In genomic region chr16:58636474-58636873, GRCh38 we compare ENCODE assay signal across 20 cellular contexts. TPM values are rescaled to one million over a fixed set of nuclear protein-coding genes. Genes with fewer than 3 reads are reported as not detected.
DNase-seq lines count a peak whose midpoint lies in the region; ATAC-seq, FAIRE-seq and TF ChIP-seq lines count a peak whose summit lies in the region.
"Had no signal": no experiment of that assay in that cellular context is flagged by ENCODE, and none has a peak within 500 bp of the region (broad histone marks: within the 10 kb centered on the region; RNA-seq: fewer than 3 reads in every experiment).

No MANE protein-coding gene starts in this region.

- H3K27me3 ChIP-seq in hepatocyte = no peaks in the 10 kb centered on the region
- H3K27me3 ChIP-seq: BLaER1 had no signal

- H3K4me3 Mint-ChIP-seq in T-helper 17 cell (no peak overlapping the region), mesothelial cell of epicardium (no peak overlapping the region)
- H3K4me3 Mint-ChIP-seq: CD14-positive monocyte; CD4-positive, alpha-beta memory T cell; GM23338; HFFc6 had no signal

- H3K27me3 Mint-ChIP-seq in T-helper 17 cell (peaks cover 18% of the 10 kb centered on the region), mesothelial cell of epicardium (ENCODE audit: low read depth) (no peaks in the 10 kb centered on the region)

- no peak for TF ChIP-seq POLR2A in GM12891 (IDR thresholded peaks at IDR 0.05; ENCODE audit: low read depth, low read length)

- H3K4me1 ChIP-seq in hepatocyte (ENCODE audit: insufficient read depth) = peaks cover 8% of the 10 kb centered on the region
- H3K4me1 ChIP-seq: BLaER1 had no signal

- H3K27ac Mint-ChIP-seq in T-helper 17 cell = peak overlapping the region; percentile 56
- peak overlapping the region; percentile 2 for H3K27ac Mint-ChIP-seq in mesothelial cell of epicardium
- H3K27ac Mint-ChIP-seq: CD4-positive, alpha-beta memory T cell; GM23338; HFFc6 had no signal

- WGBS in hepatocyte (ENCODE audit: low lambda C conversion rate, missing lambda C conversion rate) = 78% methylated on average over 4 of the region's 4 CpGs

- no peaks in the 10 kb centered on the region for H3K4me1 Mint-ChIP-seq in T-helper 17 cell
- peaks cover 9% of the 10 kb centered on the region for H3K4me1 Mint-ChIP-seq in mesothelial cell of epicardium
- H3K4me1 Mint-ChIP-seq: CD4-positive, alpha-beta memory T cell; GM23338 had no signal

- no peak overlapping the region for H3K4me3 ChIP-seq in hepatocyte
- H3K4me3 ChIP-seq: BLaER1, GM12878, GM23338 had no signal

- no peak for FAIRE-seq in GM12891 (lab: Jason Lieb, UNC)
- FAIRE-seq: GM12878, GM19239 had no signal

- peak; percentile 7 for DNase-seq in MV-4-11 (lab: John Stamatoyannopoulos, UW)
- DNase-seq in T-helper 17 cell = no peak
- peak; percentile 38 for DNase-seq in hepatocyte (ENCODE audit: low spot score)
- DNase-seq in mesothelial cell of epicardium (ENCODE audit: low spot score in 2 of 2, unreplicated experiment in 2 of 2) = no peak
- DNase-seq in GM12891 (ENCODE audit: insufficient read length, low spot score) = no peak
- DNase-seq in DMS153 treated with DMSO at 0.1 percent for 48 hours (lab: John Stamatoyannopoulos, UW; ENCODE audit: unreplicated experiment) = no peak
- no peak for DNase-seq in Right ventricle myocardium inferior (ENCODE audit: missing footprints)
- DNase-seq: 8988T; CD4-positive, alpha-beta memory T cell; DMS153; DMS79 treated with DMSO at 0.1 percent for 48 hours; H7; HFFc6 had no signal

- peaks cover 4% of the 10 kb centered on the region for H3K36me3 Mint-ChIP-seq in T-helper 17 cell (ENCODE audit: low read depth)
- no peaks in the 10 kb centered on the region for H3K36me3 Mint-ChIP-seq in mesothelial cell of epicardium
- H3K36me3 Mint-ChIP-seq: CD14-positive monocyte; CD4-positive, alpha-beta memory T cell had no signal

- H3K36me3 ChIP-seq in hepatocyte (replicated peaks; ENCODE audit: insufficient read depth, low read depth) = no peaks in the 10 kb centered on the region
- H3K36me3 ChIP-seq: BLaER1 had no signal

- ATAC-seq in T-helper 17 cell = no peak
- no peak for ATAC-seq in Right ventricle myocardium inferior
- no peak for ATAC-seq in HG02798 (IDR thresholded peaks at IDR 0.05; ENCODE audit: poor library complexity, unreplicated experiment)
- ATAC-seq: GM12878, GM23338, HCT116 had no signal

- no peaks in the 10 kb centered on the region for H3K9me3 ChIP-seq in T-helper 17 cell (ENCODE audit: control insufficient read depth, low read length, poor library complexity, severe bottlenecking)
- H3K9me3 ChIP-seq in hepatocyte (ENCODE audit: low read depth) = no peaks in the 10 kb centered on the region
- H3K9me3 ChIP-seq: BLaER1 had no signal

- intact Hi-C loops in Right ventricle myocardium inferior (cut with DNase I) = loop anchor here (10.0 kb wide), 2 partner anchors 242 to 612 kb away; partner anchors contain the start of genes GINS3 and MMP15

- no peaks in the 10 kb centered on the region for H4K20me1 ChIP-seq in hepatocyte (ENCODE audit: insufficient read depth, poor library complexity, severe bottlenecking)
- H4K20me1 ChIP-seq: BLaER1 had no signal

- H3K9me2 ChIP-seq in hepatocyte (replicated peaks; ENCODE audit: insufficient read depth) = no peaks in the 10 kb centered on the region

- no peaks in the 10 kb centered on the region for H3K79me2 ChIP-seq in hepatocyte

- TF ChIP-seq CTCF in hepatocyte (IDR thresholded peaks at IDR 0.05; ENCODE audit: poor library complexity) = no peak
- TF ChIP-seq CTCF in mesothelial cell of epicardium (IDR thresholded peaks at IDR 0.05; ENCODE audit: unreplicated experiment) = no peak

- H2AFZ ChIP-seq in hepatocyte = no peak overlapping the region
- H2AFZ ChIP-seq: GM23338 had no signal

- no peak overlapping the region for H3K4me2 ChIP-seq in hepatocyte
- H3K4me2 ChIP-seq: BLaER1, GM23338 had no signal

- H3K27ac ChIP-seq in hepatocyte = peak overlapping the region; percentile 55
- H3K27ac ChIP-seq: BLaER1 had no signal

- no peaks in the 10 kb centered on the region for H3K9me3 Mint-ChIP-seq in mesothelial cell of epicardium
- H3K9me3 Mint-ChIP-seq: CD4-positive, alpha-beta memory T cell; GM23338; HFFc6 had no signal

TF ChIP-seq in GM12891, 5 proteins besides CTCF, POLR2A, EP300 and RAD21:
- TF ChIP-seq SPI1 (IDR thresholded peaks at IDR 0.05; ENCODE audit: low read depth, low read length) = no peak
- TF ChIP-seq POLR2AphosphoS5 (IDR thresholded peaks at IDR 0.05; ENCODE audit: low read depth, low read length) = no peak
- TF ChIP-seq TAF1 (IDR thresholded peaks at IDR 0.05; ENCODE audit: low read depth, low read length) = no peak
- TF ChIP-seq POU2F2 (IDR thresholded peaks at IDR 0.05; ENCODE audit: low read depth, low read length) = no peak
- no peak for TF ChIP-seq PAX5 (IDR thresholded peaks at IDR 0.05; ENCODE audit: insufficient read depth, low read length, severe bottlenecking)

RNA-seq across cellular contexts. Expression of gene CNOT1, which starts 6.8 kb away (rescaled TPM):
- 100 to 1,000 TPM; 213 to 224 TPM for total RNA-seq in T-helper 17 cell
- total RNA-seq in hepatocyte = 113 and 127 TPM in 2 replicates
- polyA plus RNA-seq in hepatocyte = 50.8 and 54.6 TPM in 2 replicates
- total RNA-seq in mesothelial cell of epicardium = 194 to 213 TPM (median 204 TPM) in 3 replicates
- 140 TPM for polyA plus RNA-seq in GM12891 (2012; ENCODE audit: low read depth, missing spikeins)
- 70.2 TPM for total RNA-seq in Right ventricle myocardium inferior

RNA-seq across cellular contexts. Expression of gene SLC38A7, which starts 48.1 kb away (rescaled TPM):
- total RNA-seq in T-helper 17 cell = 1 to 10 TPM; 7.6 to 9.2 TPM
- total RNA-seq in hepatocyte = 22.3 and 36.7 TPM in 2 replicates
- 25.7 and 32.5 TPM in 2 replicates for polyA plus RNA-seq in hepatocyte
- 29.0 to 33.0 TPM (median 29.8 TPM) in 3 replicates for total RNA-seq in mesothelial cell of epicardium
- 2.6 TPM for polyA plus RNA-seq in GM12891 (2012; ENCODE audit: low read depth, missing spikeins)
- total RNA-seq in Right ventricle myocardium inferior = 32.7 TPM

Comparison
In these comparisons a context has a peak if more than half of its experiments do, and no peak if none do; other contexts are left out.
1. DNase-seq: peak in MV-4-11 (single experiment) and hepatocyte (single experiment); none in T-helper 17 cell (0 of 3), mesothelial cell of epicardium (0 of 2), GM12891 (single experiment), DMS153 treated with DMSO at 0.1 percent for 48 hours (single experiment) and Right ventricle myocardium inferior (single experiment).